ENCODE assay signal across 10 cellular contexts in genomic region chr4:168848977-168849687, GRCh38.
DNase-seq lines count a peak whose midpoint lies in the region; ATAC-seq and TF ChIP-seq lines count a peak whose summit lies in the region.
"Had no signal": no experiment of that assay in that cellular context is flagged by ENCODE, and none has a peak within 500 bp of the region (broad histone marks: within the 10 kb centered on the region; RNA-seq: fewer than 3 reads in every experiment).

No MANE protein-coding gene starts in this region.

- H3K27ac Mint-ChIP-seq in stimulated activated naive CD8-positive, alpha-beta T cell treated with anti-CD3 and anti-CD28 coated beads, Interleukin-15, Interleukin-2, amounts not matched to agents 100 ng/mL and 50 ng/mL, for 24 hours: no peak overlapping the region
- peak overlapping the region in 1 of 2 donors; percentile 38 for H3K27ac Mint-ChIP-seq in stimulated activated naive CD8-positive, alpha-beta T cell treated with anti-CD3 and anti-CD28 coated beads, Interleukin-15, amount 100 ng/mL, for 72 hours
- H3K27ac Mint-ChIP-seq in endodermal cell: no peak overlapping the region
- no peak overlapping the region for H3K27ac Mint-ChIP-seq in activated naive CD4-positive, alpha-beta T cell treated with anti-CD3 and anti-CD28 coated beads, Interleukin-2, amount 10 ng/mL, durations not matched to agents 7 days and 5 days

- H3K27me3 Mint-ChIP-seq in stimulated activated naive CD8-positive, alpha-beta T cell treated with anti-CD3 and anti-CD28 coated beads, Interleukin-15, Interleukin-2, amounts not matched to agents 100 ng/mL and 50 ng/mL, for 24 hours: peaks cover 15% of the 10 kb centered on the region
- peaks cover 26% of the 10 kb centered on the region for H3K27me3 Mint-ChIP-seq in stimulated activated naive CD8-positive, alpha-beta T cell treated with anti-CD3 and anti-CD28 coated beads, Interleukin-15, amount 100 ng/mL, for 72 hours
- peaks cover 21% of the 10 kb centered on the region for H3K27me3 Mint-ChIP-seq in endodermal cell (ENCODE audit: insufficient read depth)
- peaks cover 12% of the 10 kb centered on the region for H3K27me3 Mint-ChIP-seq in activated naive CD4-positive, alpha-beta T cell treated with anti-CD3 and anti-CD28 coated beads, Interleukin-2, amount 10 ng/mL, durations not matched to agents 7 days and 5 days

- no peak for TF ChIP-seq CTCF in endodermal cell (conservative IDR thresholded peaks at IDR 0.05)

- peaks cover 45% of the 10 kb centered on the region for H3K36me3 ChIP-seq in endodermal cell (ENCODE audit: control insufficient read depth, insufficient read depth, low read length)
- H3K36me3 ChIP-seq in muscle layer of colon (ENCODE audit: insufficient read depth, low read length): peaks cover 19% of the 10 kb centered on the region
- peaks cover 0 to 5% of the 10 kb centered on the region in 2 donors for H3K36me3 ChIP-seq in aorta (ENCODE audit: control insufficient read depth in 1 of 2, insufficient read depth in 2 of 2, low read length in 1 of 2)

- CTCF ChIA-PET in activated naive CD4-positive, alpha-beta T cell treated with anti-CD3 and anti-CD28 coated beads, Interleukin-2, amount 10 ng/mL, durations not matched to agents 7 days and 5 days (lab: Charles Lee): interaction anchor here (0.6 to 1.5 kb wide), 3 partner anchors 9 to 42 kb away, joined by 3 to 4 read pairs (median 3); no protein-coding TSS in a partner anchor

- H3K27ac ChIP-seq in endodermal cell (ENCODE audit: low read depth, low read length) (peak overlapping the region; percentile 84), muscle layer of colon (ENCODE audit: low read depth, low read length) (peak overlapping the region; percentile 73), aorta (ENCODE audit: low read depth in 1 of 2, low read length in 2 of 2) (peak overlapping the region; percentile 59 to 84)

- intact Hi-C loops in aorta (cut with DNase I): no loop called here

- H3K9ac ChIP-seq in endodermal cell (ENCODE audit: extremely low read depth, low read length, poor library complexity, severe bottlenecking) (peak overlapping the region; percentile 0), muscle layer of colon (ENCODE audit: low read length) (peak overlapping the region; percentile 40)

- no peak for ATAC-seq in stimulated activated naive CD8-positive, alpha-beta T cell treated with anti-CD3 and anti-CD28 coated beads, Interleukin-15, amount 100 ng/mL, for 72 hours
- ATAC-seq in aorta (ENCODE audit: low FRiP score) (no peak), HG02840 (IDR thresholded peaks at IDR 0.05; ENCODE audit: low FRiP score, unreplicated experiment) (no peak)

- no peaks in the 10 kb centered on the region for H3K36me3 Mint-ChIP-seq in stimulated activated naive CD8-positive, alpha-beta T cell treated with anti-CD3 and anti-CD28 coated beads, Interleukin-15, Interleukin-2, amounts not matched to agents 100 ng/mL and 50 ng/mL, for 24 hours (ENCODE audit: low read depth)
- peaks cover 18% of the 10 kb centered on the region for H3K36me3 Mint-ChIP-seq in endodermal cell (ENCODE audit: low read depth)
- no peaks in the 10 kb centered on the region for H3K36me3 Mint-ChIP-seq in activated naive CD4-positive, alpha-beta T cell treated with anti-CD3 and anti-CD28 coated beads, Interleukin-2, amount 10 ng/mL, durations not matched to agents 7 days and 5 days

- H3K4me1 Mint-ChIP-seq in stimulated activated naive CD8-positive, alpha-beta T cell treated with anti-CD3 and anti-CD28 coated beads, Interleukin-15, Interleukin-2, amounts not matched to agents 100 ng/mL and 50 ng/mL, for 24 hours (ENCODE audit: low read depth): peaks cover 18% of the 10 kb centered on the region
- peaks cover 17% of the 10 kb centered on the region for H3K4me1 Mint-ChIP-seq in stimulated activated naive CD8-positive, alpha-beta T cell treated with anti-CD3 and anti-CD28 coated beads, Interleukin-15, amount 100 ng/mL, for 72 hours
- peaks cover 41% of the 10 kb centered on the region for H3K4me1 Mint-ChIP-seq in endodermal cell
- H3K4me1 Mint-ChIP-seq in activated naive CD4-positive, alpha-beta T cell treated with anti-CD3 and anti-CD28 coated beads, Interleukin-2, amount 10 ng/mL, durations not matched to agents 7 days and 5 days: peaks cover 26% of the 10 kb centered on the region
- H3K4me1 Mint-ChIP-seq: central memory CD8-positive, alpha-beta T cell had no signal

- H3K9me3 ChIP-seq in endodermal cell (ENCODE audit: control insufficient read depth, low read length) (no peaks in the 10 kb centered on the region), muscle layer of colon (ENCODE audit: low read length) (no peaks in the 10 kb centered on the region), aorta (ENCODE audit: control insufficient read depth, low read length) (no peaks in the 10 kb centered on the region)

- H3K4me3 ChIP-seq in endodermal cell (ENCODE audit: low read length): peak overlapping the region; percentile 57
- H3K4me3 ChIP-seq in muscle layer of colon (ENCODE audit: low read depth in 1 of 2, low read length in 2 of 2): peak overlapping the region; percentile 4 to 10
- H3K4me3 ChIP-seq in aorta (ENCODE audit: low read length in 2 of 2): peak overlapping the region; percentile 4 to 59

- no peaks in the 10 kb centered on the region for H3K9me3 Mint-ChIP-seq in stimulated activated naive CD8-positive, alpha-beta T cell treated with anti-CD3 and anti-CD28 coated beads, Interleukin-15, Interleukin-2, amounts not matched to agents 100 ng/mL and 50 ng/mL, for 24 hours
- no peaks in the 10 kb centered on the region for H3K9me3 Mint-ChIP-seq in stimulated activated naive CD8-positive, alpha-beta T cell treated with anti-CD3 and anti-CD28 coated beads, Interleukin-15, amount 100 ng/mL, for 72 hours
- H3K9me3 Mint-ChIP-seq in endodermal cell: no peaks in the 10 kb centered on the region
- H3K9me3 Mint-ChIP-seq in activated naive CD4-positive, alpha-beta T cell treated with anti-CD3 and anti-CD28 coated beads, Interleukin-2, amount 10 ng/mL, durations not matched to agents 7 days and 5 days: no peaks in the 10 kb centered on the region
- H3K9me3 Mint-ChIP-seq: central memory CD8-positive, alpha-beta T cell had no signal

- H3K4me3 Mint-ChIP-seq in stimulated activated naive CD8-positive, alpha-beta T cell treated with anti-CD3 and anti-CD28 coated beads, Interleukin-15, Interleukin-2, amounts not matched to agents 100 ng/mL and 50 ng/mL, for 24 hours: peak overlapping the region; percentile 14
- H3K4me3 Mint-ChIP-seq in stimulated activated naive CD8-positive, alpha-beta T cell treated with anti-CD3 and anti-CD28 coated beads, Interleukin-15, amount 100 ng/mL, for 72 hours: no peak overlapping the region
- peak overlapping the region; percentile 9 for H3K4me3 Mint-ChIP-seq in endodermal cell
- H3K4me3 Mint-ChIP-seq in activated naive CD4-positive, alpha-beta T cell treated with anti-CD3 and anti-CD28 coated beads, Interleukin-2, amount 10 ng/mL, durations not matched to agents 7 days and 5 days: no peak overlapping the region
- H3K4me3 Mint-ChIP-seq: central memory CD8-positive, alpha-beta T cell had no signal

- 10 to 22% methylated on average over 6 to 11 of the region's 11 CpGs for WGBS in endodermal cell (ENCODE audit: insufficient coverage in 1 of 2, insufficient read length in 1 of 2), 2 experiments
- WGBS in aorta, 2 donors: 2 to 4% methylated on average over 11 of the region's 11 CpGs

- H3K4me1 ChIP-seq in endodermal cell (ENCODE audit: control insufficient read depth, insufficient read depth, low read length): peaks cover 15% of the 10 kb centered on the region
- H3K4me1 ChIP-seq in muscle layer of colon (ENCODE audit: insufficient read depth, low read length): peaks cover 87% of the 10 kb centered on the region
- H3K4me1 ChIP-seq in aorta (ENCODE audit: control insufficient read depth in 1 of 2, insufficient read depth in 2 of 2, low read length in 2 of 2): peaks cover 11% of the 10 kb centered on the region in 2 donors

- no peak for DNase-seq in stimulated activated naive CD8-positive, alpha-beta T cell treated with anti-CD3 and anti-CD28 coated beads, Interleukin-15, amount 100 ng/mL, for 72 hours
- no peak for DNase-seq in endodermal cell
- DNase-seq in aorta: no peak
- no peak for DNase-seq in activated naive CD4-positive, alpha-beta T cell treated with anti-CD3 and anti-CD28 coated beads, Interleukin-2, amount 10 ng/mL, durations not matched to agents 7 days and 5 days
- DNase-seq in NCI-H510A (lab: John Stamatoyannopoulos, UW): no peak
- DNase-seq: left colon had no signal

- no peaks in the 10 kb centered on the region for H3K27me3 ChIP-seq in endodermal cell (ENCODE audit: control insufficient read depth, insufficient read depth, low read length, poor library complexity, severe bottlenecking)
- no peaks in the 10 kb centered on the region for H3K27me3 ChIP-seq in muscle layer of colon (ENCODE audit: control insufficient read depth in 1 of 2, insufficient read depth in 2 of 2, low read length in 2 of 2)
- H3K27me3 ChIP-seq in aorta (ENCODE audit: control insufficient read depth in 1 of 2, insufficient read depth in 2 of 2, low read length in 1 of 2): no peaks in the 10 kb centered on the region

Comparison
In these comparisons a context has a peak if more than half of its experiments do, and no peak if none do; other contexts are left out.
1. H3K4me3 Mint-ChIP-seq: peak in stimulated activated naive CD8-positive, alpha-beta T cell treated with anti-CD3 and anti-CD28 coated beads, Interleukin-15, Interleukin-2, amounts not matched to agents 100 ng/mL and 50 ng/mL, for 24 hours (single experiment) and endodermal cell (single experiment); none in stimulated activated naive CD8-positive, alpha-beta T cell treated with anti-CD3 and anti-CD28 coated beads, Interleukin-15, amount 100 ng/mL, for 72 hours (0 of 2) and activated naive CD4-positive, alpha-beta T cell treated with anti-CD3 and anti-CD28 coated beads, Interleukin-2, amount 10 ng/mL, durations not matched to agents 7 days and 5 days (single experiment).
2. H3K4me3 ChIP-seq: peak in every context shown above with its lines; median percentile 57 in endodermal cell; 32 in aorta; 7 in muscle layer of colon.
3. Peak in every context shown above with its lines, with median percentiles within 50 percentile points of each other: H3K27ac ChIP-seq.